ENCODE assay signal across 1 cellular context in genomic region chr22:41826001-41826400, GRCh38.
TF ChIP-seq lines count a peak whose summit lies in the region.

No MANE protein-coding gene starts in this region.

TF ChIP-seq in HepG2, 621 proteins besides CTCF, POLR2A, EP300 and RAD21:
- TF ChIP-seq, protein P1, sequence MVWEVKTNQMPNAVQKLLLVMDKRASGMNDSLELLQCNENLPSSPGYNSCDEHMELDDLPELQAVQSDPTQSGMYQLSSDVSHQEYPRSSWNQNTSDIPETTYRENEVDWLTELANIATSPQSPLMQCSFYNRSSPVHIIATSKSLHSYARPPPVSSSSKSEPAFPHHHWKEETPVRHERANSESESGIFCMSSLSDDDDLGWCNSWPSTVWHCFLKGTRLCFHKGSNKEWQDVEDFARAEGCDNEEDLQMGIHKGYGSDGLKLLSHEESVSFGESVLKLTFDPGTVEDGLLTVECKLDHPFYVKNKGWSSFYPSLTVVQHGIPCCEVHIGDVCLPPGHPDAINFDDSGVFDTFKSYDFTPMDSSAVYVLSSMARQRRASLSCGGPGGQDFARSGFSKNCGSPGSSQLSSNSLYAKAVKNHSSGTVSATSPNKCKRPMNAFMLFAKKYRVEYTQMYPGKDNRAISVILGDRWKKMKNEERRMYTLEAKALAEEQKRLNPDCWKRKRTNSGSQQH (CRISPR knock-in tag; IDR thresholded peaks at IDR 0.05; ENCODE audit: low read depth) = no peak
- TF ChIP-seq AGO2 (optimal IDR thresholded peaks at IDR 0.05; ENCODE audit: low read depth, low read length) = peak; percentile 30
- TF ChIP-seq NRL (CRISPR knock-in tag; IDR thresholded peaks at IDR 0.05; ENCODE audit: borderline replicate concordance) = no peak
- no peak for TF ChIP-seq ZNF737 (CRISPR knock-in tag; IDR thresholded peaks at IDR 0.05; ENCODE audit: borderline replicate concordance)
